ENCODE assay signal across 8 cellular contexts in genomic region chr11:76799061-76799804, GRCh38. TPM values are rescaled to one million over a fixed set of nuclear protein-coding genes. Genes with fewer than 3 reads are reported as not detected.
A peak's percentile ranks its signal among the peaks of the same experiment; 100 is the strongest.
DNase-seq lines count a peak whose midpoint lies in the region; ATAC-seq and FAIRE-seq lines count a peak whose summit lies in the region.

No MANE protein-coding gene starts in this region.

- H3K36me3 Mint-ChIP-seq in T-cell = no peaks in the 10 kb centered on the region

- intact Hi-C loops in left ventricle myocardium superior (cut with micrococcal nuclease) = loop anchor here (2.0 kb wide), 1 partner anchor 64 kb away; no protein-coding TSS in a partner anchor

- H3K27ac Mint-ChIP-seq in T-cell = no peak overlapping the region

- no peaks in the 10 kb centered on the region for H3K9me3 ChIP-seq in Karpas-422 (ENCODE audit: low read length)

- H3K4me3 Mint-ChIP-seq in T-cell = peak overlapping the region; percentile 49 to 67 (median 49)

- no peaks in the 10 kb centered on the region for H4K20me1 ChIP-seq in Karpas-422 (ENCODE audit: insufficient read depth, low read depth, low read length)

- H3K9ac ChIP-seq in Karpas-422 (ENCODE audit: low read length) = peak overlapping the region; percentile 43

- H3K4me3 ChIP-seq in Karpas-422 (ENCODE audit: low read length) = peak overlapping the region; percentile 18; the same call in 1 of the 2 replicates

- peak; percentile 78 for ATAC-seq in GM21360 (IDR thresholded peaks at IDR 0.05; ENCODE audit: unreplicated experiment)
- ATAC-seq in T-cell (replicated peaks in 1 of 4) = peak; percentile 82 to 92 (median 88)
- peak; percentile 91 for ATAC-seq in left ventricle myocardium superior

- H2AFZ ChIP-seq in Karpas-422 (ENCODE audit: low read length) = no peak overlapping the region

- H3K4me2 ChIP-seq in Karpas-422 (ENCODE audit: low read depth, low read length, poor library complexity, severe bottlenecking) = peak overlapping the region; percentile 36

- no peaks in the 10 kb centered on the region for H3K79me2 ChIP-seq in Karpas-422 (ENCODE audit: low read length)

- H3K27ac ChIP-seq in Karpas-422 (ENCODE audit: low read length) (no peak overlapping the region), adipose tissue (ENCODE audit: low read depth, low read length) (peak overlapping the region; percentile 33)

- H3K9me2 ChIP-seq in Karpas-422 (replicated peaks; ENCODE audit: insufficient read depth, low read length) = no peaks in the 10 kb centered on the region

- peaks cover 4 to 5% of the 10 kb centered on the region in 2 donors for H3K27me3 Mint-ChIP-seq in T-cell

- POLR2A ChIA-PET in T-cell (lab: Charles Lee) = interaction anchor here in 1 of 2 donors (0.5 to 0.7 kb wide), 2 partner anchors 25 to 283 kb away, joined by 3 to 5 read pairs; no protein-coding TSS in a partner anchor

- H3K36me3 ChIP-seq in Karpas-422 (ENCODE audit: insufficient read depth, low read length) = no peaks in the 10 kb centered on the region

- DNase-seq in CD1c-positive myeloid dendritic cell (ENCODE audit: extremely low spot score) (peak; percentile 94), Karpas-422 (peak; percentile 85), T-cell (peak; percentile 46 to 83 (median 68)), left ventricle myocardium superior (peak; percentile 95), putamen (ENCODE audit: low spot score) (peak; percentile 45), urothelium cell line (ENCODE audit: low spot score) (peak; percentile 93)

- H3K27me3 ChIP-seq in Karpas-422 (ENCODE audit: low read length) = no peaks in the 10 kb centered on the region

- H3K4me1 ChIP-seq in Karpas-422 (ENCODE audit: low read length) = peaks cover 6% of the 10 kb centered on the region; the same call in 1 of the 2 replicates

- H3K9me3 Mint-ChIP-seq in T-cell = no peaks in the 10 kb centered on the region

- CTCF ChIA-PET in T-cell (lab: Charles Lee) = interaction anchor here (0.7 to 1.2 kb wide), 4 partner anchors 8 to 77 kb away, joined by 3 to 4 read pairs (median 3); no protein-coding TSS in a partner anchor

- FAIRE-seq in urothelium cell line (lab: Jason Lieb, UNC) = peak; percentile 13

- peaks cover 18 to 20% (median 19%) of the 10 kb centered on the region in 3 donors for H3K4me1 Mint-ChIP-seq in T-cell

- WGBS in adipose tissue, 3 donors = 4 to 18% (median 5%) methylated on average over 41 to 47 of the region's 47 CpGs

RNA-seq across cellular contexts. Expression of gene TSKU, which starts 16.1 kb away (rescaled TPM):
- total RNA-seq in Karpas-422 (2014; rRNA removed; shearing (Covaris generic); ENCODE audit: low replicate concordance) = not detected in 2 replicates
- total RNA-seq in T-cell = under 1 TPM in 3 of 5 donors, not detected in 2; 0.23 to 0.47 (median 0.32) TPM
- 100 to 1,000 TPM in 1 of 3 donors, 10 to 100 TPM in 2; 46.7 to 129 (median 67.9) TPM for polyA plus RNA-seq in adipose tissue
- 11.1 TPM for total RNA-seq in left ventricle myocardium superior

Comparison
In these comparisons a context has a peak if more than half of its experiments do, and no peak if none do; other contexts are left out.
1. DNase-seq: peak in every context shown above with its lines; median percentile 95 in left ventricle myocardium superior; 94 in CD1c-positive myeloid dendritic cell; 93 in urothelium cell line; 85 in Karpas-422; 68 in T-cell; 45 in putamen.